In genomic region chr5:163505049-163505474, GRCh38 we compare ENCODE assay signal across 8 cellular contexts. TPM values are rescaled to one million over a fixed set of nuclear protein-coding genes. Genes with fewer than 3 reads are reported as not detected.
A peak's percentile ranks its signal among the peaks of the same experiment; 100 is the strongest.
DNase-seq lines count a peak whose midpoint lies in the region; ATAC-seq and TF ChIP-seq lines count a peak whose summit lies in the region.

No MANE protein-coding gene starts in this region.

- no peaks in the 10 kb centered on the region for H3K27me3 Mint-ChIP-seq in osteocyte (ENCODE audit: unreplicated experiment)

- no peak for TF ChIP-seq CTCF in OCI-LY3 (IDR thresholded peaks at IDR 0.05; ENCODE audit: low read depth, low read length)
- TF ChIP-seq CTCF in osteocyte (IDR thresholded peaks at IDR 0.05): no peak

- no peaks in the 10 kb centered on the region for H3K27me3 ChIP-seq in OCI-LY3 (ENCODE audit: low read depth, low read length)

- H4K20me1 ChIP-seq in OCI-LY3 (ENCODE audit: insufficient read depth, low read length): peaks cover 27% of the 10 kb centered on the region

- DNase-seq in epithelial cell of prostate (ENCODE audit: low read depth, low spot score): no peak
- no peak for DNase-seq in osteocyte (ENCODE audit: extremely low spot score, unreplicated experiment)
- DNase-seq in SW480 (ENCODE audit: low spot score): no peak

- peak overlapping the region; percentile 98 for H3K4me3 ChIP-seq in OCI-LY3 (ENCODE audit: low read length)

- H3K36me3 ChIP-seq in OCI-LY3 (replicated peaks; ENCODE audit: low read depth, low read length): no peaks in the 10 kb centered on the region

- peak overlapping the region; percentile 79; the same call in 1 of the 2 replicates for H2AFZ ChIP-seq in OCI-LY3 (ENCODE audit: low read depth, low read length)

- peak overlapping the region; percentile 89 for H3K9ac ChIP-seq in OCI-LY3 (ENCODE audit: low read length)

- ATAC-seq in GM19023 (IDR thresholded peaks at IDR 0.05; ENCODE audit: unreplicated experiment) (peak; percentile 0), GM18519 (IDR thresholded peaks at IDR 0.05; ENCODE audit: low FRiP score, unreplicated experiment) (no peak), HG02588 (IDR thresholded peaks at IDR 0.05; ENCODE audit: unreplicated experiment) (no peak), HG02981 (IDR thresholded peaks at IDR 0.05; ENCODE audit: unreplicated experiment) (no peak)

- H3K4me1 Mint-ChIP-seq in osteocyte (ENCODE audit: unreplicated experiment): peaks cover 52% of the 10 kb centered on the region

- H3K27ac Mint-ChIP-seq in osteocyte (ENCODE audit: unreplicated experiment): peak overlapping the region; percentile 98

- no peaks in the 10 kb centered on the region for H3K9me3 ChIP-seq in OCI-LY3 (ENCODE audit: insufficient read depth, low read length)

- peak overlapping the region; percentile 95 for H3K4me3 Mint-ChIP-seq in osteocyte (ENCODE audit: unreplicated experiment)

- H3K27ac ChIP-seq in OCI-LY3 (ENCODE audit: low read length) (peak overlapping the region; percentile 87), epithelial cell of prostate (peak overlapping the region; percentile 92)

- H3K9me3 Mint-ChIP-seq in osteocyte (ENCODE audit: unreplicated experiment): no peaks in the 10 kb centered on the region

- no peaks in the 10 kb centered on the region for H3K36me3 Mint-ChIP-seq in osteocyte (ENCODE audit: unreplicated experiment)

- H3K4me1 ChIP-seq in OCI-LY3 (ENCODE audit: low read length): peaks cover 27% of the 10 kb centered on the region

- H3K4me2 ChIP-seq in OCI-LY3 (ENCODE audit: low read length): peak overlapping the region; percentile 92

- peaks cover 52% of the 10 kb centered on the region for H3K79me2 ChIP-seq in OCI-LY3 (ENCODE audit: low read length)

RNA-seq across cellular contexts. Expression of gene MAT2B, which starts 0.4 kb away (rescaled TPM):
- total RNA-seq in osteocyte: 45.9 and 47.0 TPM in 2 replicates

RNA-seq across cellular contexts. Expression of gene HMMR, which starts 44.6 kb away (rescaled TPM):
- 4.5 and 5.5 TPM in 2 replicates for total RNA-seq in osteocyte

RNA-seq across cellular contexts. Expression of gene NUDCD2, which starts 45.2 kb away (rescaled TPM):
- total RNA-seq in osteocyte: 25.1 and 30.0 TPM in 2 replicates
